Comparison of ENCODE assay signal across 1 cellular context in the genomic region with DNA sequence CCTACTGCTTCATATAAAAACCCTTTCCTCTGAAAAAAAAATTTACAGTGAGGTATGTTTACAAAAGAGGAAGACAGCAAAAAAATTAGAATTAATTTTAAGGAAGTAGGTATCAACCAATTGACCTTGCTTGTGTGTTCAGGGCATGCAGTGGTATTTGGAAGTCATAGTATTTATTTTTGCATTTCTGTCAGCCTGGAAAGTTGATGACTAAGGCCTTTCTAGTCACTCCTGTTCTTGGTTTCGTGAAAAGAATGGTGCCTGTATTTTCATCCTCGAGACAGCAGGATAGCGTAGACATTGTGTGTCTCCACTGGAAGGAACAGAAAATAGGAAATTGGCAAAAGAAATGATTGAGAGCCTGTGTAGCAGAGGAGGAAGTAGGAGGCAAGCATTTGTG.
TF ChIP-seq lines count a peak whose summit lies in the region.

No MANE protein-coding gene starts in this region.

TF ChIP-seq in GM23338, 12 proteins besides CTCF, POLR2A, EP300 and RAD21 (continued from another document):
- TF ChIP-seq, protein P1, sequence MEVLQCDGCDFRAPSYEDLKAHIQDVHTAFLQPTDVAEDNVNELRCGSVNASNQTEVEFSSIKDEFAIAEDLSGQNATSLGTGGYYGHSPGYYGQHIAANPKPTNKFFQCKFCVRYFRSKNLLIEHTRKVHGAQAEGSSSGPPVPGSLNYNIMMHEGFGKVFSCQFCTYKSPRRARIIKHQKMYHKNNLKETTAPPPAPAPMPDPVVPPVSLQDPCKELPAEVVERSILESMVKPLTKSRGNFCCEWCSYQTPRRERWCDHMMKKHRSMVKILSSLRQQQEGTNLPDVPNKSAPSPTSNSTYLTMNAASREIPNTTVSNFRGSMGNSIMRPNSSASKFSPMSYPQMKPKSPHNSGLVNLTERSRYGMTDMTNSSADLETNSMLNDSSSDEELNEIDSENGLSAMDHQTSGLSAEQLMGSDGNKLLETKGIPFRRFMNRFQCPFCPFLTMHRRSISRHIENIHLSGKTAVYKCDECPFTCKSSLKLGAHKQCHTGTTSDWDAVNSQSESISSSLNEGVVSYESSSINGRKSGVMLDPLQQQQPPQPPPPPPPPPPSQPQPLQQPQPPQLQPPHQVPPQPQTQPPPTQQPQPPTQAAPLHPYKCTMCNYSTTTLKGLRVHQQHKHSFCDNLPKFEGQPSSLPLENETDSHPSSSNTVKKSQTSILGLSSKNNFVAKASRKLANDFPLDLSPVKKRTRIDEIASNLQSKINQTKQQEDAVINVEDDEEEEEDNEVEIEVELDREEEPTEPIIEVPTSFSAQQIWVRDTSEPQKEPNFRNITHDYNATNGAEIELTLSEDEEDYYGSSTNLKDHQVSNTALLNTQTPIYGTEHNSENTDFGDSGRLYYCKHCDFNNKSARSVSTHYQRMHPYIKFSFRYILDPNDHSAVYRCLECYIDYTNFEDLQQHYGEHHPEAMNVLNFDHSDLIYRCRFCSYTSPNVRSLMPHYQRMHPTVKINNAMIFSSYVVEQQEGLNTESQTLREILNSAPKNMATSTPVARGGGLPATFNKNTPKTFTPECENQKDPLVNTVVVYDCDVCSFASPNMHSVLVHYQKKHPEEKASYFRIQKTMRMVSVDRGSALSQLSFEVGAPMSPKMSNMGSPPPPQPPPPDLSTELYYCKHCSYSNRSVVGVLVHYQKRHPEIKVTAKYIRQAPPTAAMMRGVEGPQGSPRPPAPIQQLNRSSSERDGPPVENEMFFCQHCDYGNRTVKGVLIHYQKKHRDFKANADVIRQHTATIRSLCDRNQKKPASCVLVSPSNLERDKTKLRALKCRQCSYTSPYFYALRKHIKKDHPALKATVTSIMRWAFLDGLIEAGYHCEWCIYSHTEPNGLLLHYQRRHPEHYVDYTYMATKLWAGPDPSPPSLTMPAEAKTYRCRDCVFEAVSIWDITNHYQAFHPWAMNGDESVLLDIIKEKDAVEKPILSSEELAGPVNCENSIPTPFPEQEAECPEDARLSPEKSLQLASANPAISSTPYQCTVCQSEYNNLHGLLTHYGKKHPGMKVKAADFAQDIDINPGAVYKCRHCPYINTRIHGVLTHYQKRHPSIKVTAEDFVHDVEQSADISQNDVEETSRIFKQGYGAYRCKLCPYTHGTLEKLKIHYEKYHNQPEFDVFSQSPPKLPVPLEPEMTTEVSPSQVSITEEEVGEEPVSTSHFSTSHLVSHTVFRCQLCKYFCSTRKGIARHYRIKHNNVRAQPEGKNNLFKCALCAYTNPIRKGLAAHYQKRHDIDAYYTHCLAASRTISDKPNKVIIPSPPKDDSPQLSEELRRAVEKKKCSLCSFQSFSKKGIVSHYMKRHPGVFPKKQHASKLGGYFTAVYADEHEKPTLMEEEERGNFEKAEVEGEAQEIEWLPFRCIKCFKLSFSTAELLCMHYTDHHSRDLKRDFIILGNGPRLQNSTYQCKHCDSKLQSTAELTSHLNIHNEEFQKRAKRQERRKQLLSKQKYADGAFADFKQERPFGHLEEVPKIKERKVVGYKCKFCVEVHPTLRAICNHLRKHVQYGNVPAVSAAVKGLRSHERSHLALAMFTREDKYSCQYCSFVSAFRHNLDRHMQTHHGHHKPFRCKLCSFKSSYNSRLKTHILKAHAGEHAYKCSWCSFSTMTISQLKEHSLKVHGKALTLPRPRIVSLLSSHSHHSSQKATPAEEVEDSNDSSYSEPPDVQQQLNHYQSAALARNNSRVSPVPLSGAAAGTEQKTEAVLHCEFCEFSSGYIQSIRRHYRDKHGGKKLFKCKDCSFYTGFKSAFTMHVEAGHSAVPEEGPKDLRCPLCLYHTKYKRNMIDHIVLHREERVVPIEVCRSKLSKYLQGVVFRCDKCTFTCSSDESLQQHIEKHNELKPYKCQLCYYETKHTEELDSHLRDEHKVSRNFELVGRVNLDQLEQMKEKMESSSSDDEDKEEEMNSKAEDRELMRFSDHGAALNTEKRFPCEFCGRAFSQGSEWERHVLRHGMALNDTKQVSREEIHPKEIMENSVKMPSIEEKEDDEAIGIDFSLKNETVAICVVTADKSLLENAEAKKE (CRISPR knock-in tag; IDR thresholded peaks at IDR 0.05), result no peak
- TF ChIP-seq POLR2AphosphoS5 (IDR thresholded peaks at IDR 0.05; ENCODE audit: low read depth), result no peak
